Comparison of ENCODE assay signal across 10 cellular contexts in genomic region chr3:187063286-187064081, GRCh38.
DNase-seq lines count a peak whose midpoint lies in the region; ATAC-seq and TF ChIP-seq lines count a peak whose summit lies in the region.
"Had no signal": no experiment of that assay in that cellular context is flagged by ENCODE, and none has a peak within 500 bp of the region (broad histone marks: within the 10 kb centered on the region; RNA-seq: fewer than 3 reads in every experiment).

No MANE protein-coding gene starts in this region.

- TF ChIP-seq POLR2A in IMR-90 (IDR thresholded peaks at IDR 0.05; ENCODE audit: low read depth, low read length) (no peak), body of pancreas (IDR thresholded peaks at IDR 0.05) (no peak)

- H4K20me1 ChIP-seq in IMR-90 (ENCODE audit: insufficient read depth, low read length) = no peaks in the 10 kb centered on the region

- H3K4me3 Mint-ChIP-seq in CD4-positive, alpha-beta memory T cell = peak overlapping the region in 6 of 8 donors; percentile 29 to 66 (median 54)
- peak overlapping the region; percentile 37 to 93 (median 76) for H3K4me3 Mint-ChIP-seq in naive B cell

- H3K79me1 ChIP-seq in IMR-90 (ENCODE audit: low read depth in 1 of 2, low read length in 2 of 2) = no peaks in the 10 kb centered on the region

- H3K56ac ChIP-seq in IMR-90 (ENCODE audit: extremely low read depth, insufficient read depth, low read length) = no peak overlapping the region

- peak overlapping the region; percentile 76 to 92 (median 87) for H3K27ac Mint-ChIP-seq in CD4-positive, alpha-beta memory T cell
- peak overlapping the region; percentile 92 to 100 (median 100) for H3K27ac Mint-ChIP-seq in naive B cell

- no peak overlapping the region for H3K4me3 ChIP-seq in CD4-positive, alpha-beta memory T cell (ENCODE audit: low read length in 2 of 2)
- H3K4me3 ChIP-seq in IMR-90 (ENCODE audit: insufficient read depth, low read depth, low read length) (no peak overlapping the region), body of pancreas (no peak overlapping the region)
- H3K4me3 ChIP-seq: thoracic aorta had no signal

- no peak overlapping the region for H3K14ac ChIP-seq in IMR-90 (replicated peaks; ENCODE audit: low read depth, low read length)

- H3K4me1 Mint-ChIP-seq in CD4-positive, alpha-beta memory T cell = peaks cover 49 to 77% (median 63%) of the 10 kb centered on the region in 4 donors
- H3K4me1 Mint-ChIP-seq in naive B cell = peaks cover 65 to 88% (median 88%) of the 10 kb centered on the region in 3 donors

- H3K4me2 ChIP-seq in IMR-90 (ENCODE audit: low read depth, low read length) = peak overlapping the region; percentile 52; the same call in 1 of the 2 replicates

- peaks cover 61% of the 10 kb centered on the region for H3K36me3 ChIP-seq in CD4-positive, alpha-beta memory T cell (ENCODE audit: insufficient read depth, low read length)
- H3K36me3 ChIP-seq in IMR-90 (ENCODE audit: control insufficient read depth, insufficient read depth, low read length) (no peaks in the 10 kb centered on the region), body of pancreas (replicated peaks in 1 of 2; ENCODE audit: insufficient read depth in 1 of 2, low read depth in 2 of 2) (no peaks in the 10 kb centered on the region)

- dilution Hi-C loops in IMR-90 (cut with HindIII; ENCODE audit: low sequenced_read_pairs, unreplicated experiment) = no loop called here

- no peaks in the 10 kb centered on the region for H3K27me3 ChIP-seq in CD4-positive, alpha-beta memory T cell (ENCODE audit: insufficient read depth, low read length)
- H3K27me3 ChIP-seq in IMR-90 (ENCODE audit: control insufficient read depth, insufficient read depth, low read length) (no peaks in the 10 kb centered on the region), body of pancreas (no peaks in the 10 kb centered on the region)

- H2BK120ac ChIP-seq in IMR-90 (ENCODE audit: low read depth, low read length) = peak overlapping the region; percentile 14; the same call in 1 of the 2 replicates

- H4K5ac ChIP-seq in IMR-90 (ENCODE audit: low read depth, low read length) = peak overlapping the region; percentile 85; the same call in 1 of the 2 replicates

- WGBS in IMR-90 (ENCODE audit: extremely low coverage in 2 of 2, insufficient read length in 1 of 2), 2 experiments = 100% methylated on average over 1 of the region's 6 CpGs; no CpG with 5 or more reads in 1 of the 2 experiments
- 45 to 48% methylated on average over 6 of the region's 6 CpGs for WGBS in body of pancreas, 2 donors

- peak overlapping the region; percentile 31 for H3K27ac ChIP-seq in CD4-positive, alpha-beta memory T cell (ENCODE audit: low read depth, low read length)
- H3K27ac ChIP-seq in IMR-90 (ENCODE audit: insufficient read depth, low read length) (peak overlapping the region; percentile 99; the same call in 1 of the 2 replicates), body of pancreas (peak overlapping the region in 3 of 4 donors; percentile 50 to 82 (median 80))

- no peaks in the 10 kb centered on the region; the same call in 1 of the 2 replicates for H3K9me1 ChIP-seq in IMR-90 (ENCODE audit: insufficient read depth, low read length)

- H2BK5ac ChIP-seq in IMR-90 (ENCODE audit: low read depth, low read length, poor library complexity, severe bottlenecking) = no peak overlapping the region

- BruUV-seq in IMR-90 (replicated peaks; lab: Mats Ljungman, UMichigan) = no TSS peak

- peak overlapping the region; percentile 66; the same call in 1 of the 2 replicates for H2BK20ac ChIP-seq in IMR-90 (ENCODE audit: low read depth, low read length)

- in situ Hi-C loops in IMR-90 (cut with MboI; ENCODE audit: low sequenced_read_pairs) = no loop called here

- ATAC-seq in IMR-90 (ENCODE audit: low read depth) (peak; percentile 8; the same call in 1 of the 2 replicates), body of pancreas (peak; percentile 68), naive B cell (ENCODE audit: low read depth in 2 of 2) (no peak), HG03439 (IDR thresholded peaks at IDR 0.05; ENCODE audit: unreplicated experiment) (no peak)

- no peak overlapping the region for H3K9ac ChIP-seq in IMR-90 (ENCODE audit: low read depth, low read length)

- no peaks in the 10 kb centered on the region for H3K9me3 Mint-ChIP-seq in CD4-positive, alpha-beta memory T cell
- H3K9me3 Mint-ChIP-seq in naive B cell = peaks cover 0 to 4% (median 0%) of the 10 kb centered on the region in 7 donors

- H3K4ac ChIP-seq in IMR-90 (ENCODE audit: low read depth, low read length) = 0 out of 2 replicates have a peak overlapping the region, but pooled peaks have one; percentile 34

- TF ChIP-seq RAD21 in IMR-90 (IDR thresholded peaks at IDR 0.05; ENCODE audit: low read length) = no peak

- no peak overlapping the region for H4K8ac ChIP-seq in IMR-90 (ENCODE audit: low read depth in 2 of 2, low read length in 2 of 2)

- H3K36me3 Mint-ChIP-seq in CD4-positive, alpha-beta memory T cell = peaks cover 67 to 84% of the 10 kb centered on the region in 2 donors
- peaks cover 32 to 56% of the 10 kb centered on the region in 2 donors for H3K36me3 Mint-ChIP-seq in naive B cell

- H2AFZ ChIP-seq in IMR-90 (replicated peaks; ENCODE audit: low read length, poor library complexity) = no peak overlapping the region

- no peak overlapping the region for H2AK9ac ChIP-seq in IMR-90 (replicated peaks; ENCODE audit: low read depth, low read length, poor library complexity)

- POLR2A ChIA-PET in CD4-positive, alpha-beta memory T cell (lab: Charles Lee; ENCODE audit: partially characterized antibody) = interaction anchor here (0.9 to 6.6 kb wide), 4 partner anchors 36 to 214 kb away, joined by 3 to 39 read pairs (median 6); no protein-coding TSS in a partner anchor
- POLR2A ChIA-PET in IMR-90 (lab: Charles Lee; ENCODE audit: unreplicated experiment) = no interaction called here

- H3K4me1 ChIP-seq in CD4-positive, alpha-beta memory T cell (ENCODE audit: insufficient read depth, low read length) = peaks cover 59% of the 10 kb centered on the region
- H3K4me1 ChIP-seq in IMR-90 (ENCODE audit: control insufficient read depth, insufficient read depth, low read length) (peaks cover 14% of the 10 kb centered on the region), body of pancreas (peaks cover 21% of the 10 kb centered on the region)

- DNase-seq in CD4-positive, alpha-beta memory T cell = peak in 3 of 5 donors; percentile 11 to 29 (median 22)
- peak; percentile 12 for DNase-seq in IMR-90
- DNase-seq in body of pancreas = peak in 2 of 4 donors; percentile 23 to 25
- no peak for DNase-seq in naive B cell
- DNase-seq in NCI-H1092 (lab: John Stamatoyannopoulos, UW) = no peak
- DNase-seq in NCI-H2227 (lab: John Stamatoyannopoulos, UW; ENCODE audit: unreplicated experiment) = no peak
- DNase-seq in dermis blood vessel endothelial cell = no peak
- DNase-seq: NCI-H1436 had no signal

- H3K9me3 ChIP-seq in CD4-positive, alpha-beta memory T cell (ENCODE audit: control insufficient read depth in 1 of 2, low read length in 2 of 2) = no peaks in the 10 kb centered on the region
- H3K9me3 ChIP-seq in IMR-90 (ENCODE audit: control insufficient read depth, insufficient read depth, low read length) = no peaks in the 10 kb centered on the region
- H3K9me3 ChIP-seq in body of pancreas = no peaks in the 10 kb centered on the region
- H3K9me3 ChIP-seq: thoracic aorta had no signal

- no peak overlapping the region; the same call in 1 of the 2 replicates for H4K91ac ChIP-seq in IMR-90 (ENCODE audit: insufficient read depth, low read depth, low read length)

- H2BK15ac ChIP-seq in IMR-90 (ENCODE audit: low read depth, low read length) = no peak overlapping the region; the same call in 2 of the 3 replicates

- no peak for TF ChIP-seq CTCF in IMR-90 (conservative IDR thresholded peaks at IDR 0.05; ENCODE audit: low read depth, low read length)
- no peak for TF ChIP-seq CTCF in body of pancreas (IDR thresholded peaks at IDR 0.05)

- peak overlapping the region; percentile 81; the same call in 1 of the 2 replicates for H3K18ac ChIP-seq in IMR-90 (ENCODE audit: low read depth, low read length)

- no peaks in the 10 kb centered on the region for H3K27me3 Mint-ChIP-seq in CD4-positive, alpha-beta memory T cell
- H3K27me3 Mint-ChIP-seq in naive B cell = no peaks in the 10 kb centered on the region

- intact Hi-C loops in CD4-positive, alpha-beta memory T cell (cut with micrococcal nuclease) = loop anchor here (2.0 to 10.0 kb wide), 3 partner anchors 15 to 59 kb away; no protein-coding TSS in a partner anchor
- intact Hi-C loops in IMR-90 (cut with micrococcal nuclease) (no loop called here), body of pancreas (cut with DNase I) (no loop called here)

- CTCF ChIA-PET in CD4-positive, alpha-beta memory T cell (lab: Charles Lee; ENCODE audit: partially characterized antibody) = interaction anchor here (1.1 to 6.2 kb wide), 3 partner anchors 154 to 218 kb away, joined by 3 to 42 read pairs (median 3); no protein-coding TSS in a partner anchor
- CTCF ChIA-PET in IMR-90 (lab: Yijun Ruan, JAX) = no interaction called here

- H3K23ac ChIP-seq in IMR-90 (ENCODE audit: low read depth, low read length) = no peak overlapping the region

- no peak overlapping the region for H2AK5ac ChIP-seq in IMR-90 (ENCODE audit: low read depth, low read length)

TF ChIP-seq in IMR-90, 13 proteins besides CTCF, POLR2A, EP300 and RAD21 (continues in another document):
- TF ChIP-seq USF2 (IDR thresholded peaks at IDR 0.05; ENCODE audit: low read depth, low read length) = no peak
- TF ChIP-seq RFX5 (IDR thresholded peaks at IDR 0.05; ENCODE audit: low read depth, low read length) = no peak
- TF ChIP-seq MAZ (IDR thresholded peaks at IDR 0.05; ENCODE audit: borderline replicate concordance, low read depth, low read length) = no peak
- TF ChIP-seq SMC3 (IDR thresholded peaks at IDR 0.05; ENCODE audit: low read depth, low read length) = no peak
- TF ChIP-seq, protein P1, sequence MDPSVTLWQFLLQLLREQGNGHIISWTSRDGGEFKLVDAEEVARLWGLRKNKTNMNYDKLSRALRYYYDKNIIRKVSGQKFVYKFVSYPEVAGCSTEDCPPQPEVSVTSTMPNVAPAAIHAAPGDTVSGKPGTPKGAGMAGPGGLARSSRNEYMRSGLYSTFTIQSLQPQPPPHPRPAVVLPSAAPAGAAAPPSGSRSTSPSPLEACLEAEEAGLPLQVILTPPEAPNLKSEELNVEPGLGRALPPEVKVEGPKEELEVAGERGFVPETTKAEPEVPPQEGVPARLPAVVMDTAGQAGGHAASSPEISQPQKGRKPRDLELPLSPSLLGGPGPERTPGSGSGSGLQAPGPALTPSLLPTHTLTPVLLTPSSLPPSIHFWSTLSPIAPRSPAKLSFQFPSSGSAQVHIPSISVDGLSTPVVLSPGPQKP (IDR thresholded peaks at IDR 0.05; ENCODE audit: borderline replicate concordance, low read depth, low read length) = no peak
- TF ChIP-seq MAFK (IDR thresholded peaks at IDR 0.05; ENCODE audit: low read depth, low read length) = no peak
- no peak for TF ChIP-seq RCOR1 (IDR thresholded peaks at IDR 0.05; ENCODE audit: insufficient replicate concordance, low read length)

Comparison
In these comparisons a context has a peak if more than half of its experiments do, and no peak if none do; other contexts are left out.
1. DNase-seq: peak in CD4-positive, alpha-beta memory T cell (3 of 5) and IMR-90 (single experiment); none in naive B cell (single experiment), NCI-H1092 (single experiment), NCI-H2227 (single experiment) and dermis blood vessel endothelial cell (single experiment).
2. H3K27ac ChIP-seq: peak in every context shown above with its lines; median percentile 99 in IMR-90; 80 in body of pancreas; 31 in CD4-positive, alpha-beta memory T cell.
3. ATAC-seq: peak in IMR-90 (single experiment) and body of pancreas (single experiment); none in naive B cell (0 of 2) and HG03439 (single experiment).